20 cellular contexts compared by ENCODE assay signal in genomic region chr6:5158191-5158590, GRCh38.
"Had no signal": no experiment of that assay in that cellular context is flagged by ENCODE, and none has a peak within 500 bp of the region (broad histone marks: within the 10 kb centered on the region; RNA-seq: fewer than 3 reads in every experiment).

No MANE protein-coding gene starts in this region.

- H3K4me3 ChIP-seq: MG63, SJSA1, SK-N-MC had no signal

- H3K27me3 ChIP-seq: MG63, SJSA1 had no signal

- H3K36me3 ChIP-seq: MG63, SJSA1 had no signal

- H3K27ac ChIP-seq: SJSA1, SK-N-MC had no signal

- FAIRE-seq: RCC 7860 had no signal

- H3K9me3 ChIP-seq: MG63, SJSA1 had no signal

- DNase-seq: KBM-7, MG63, NCI-H1092, NCI-H1436, NCI-H187, NCI-H2029, NCI-H2081 treated with DMSO at 0.1 percent for 48 hours, NCI-H2171, NCI-H226, NCI-H446, NCI-H510A, NCI-H524 treated with DMSO at 0.1 percent for 48 hours, NCI-H69, NCI-H774, Right ventricle myocardium superior, RPMI8226, SIG-M5 had no signal
